In genomic region chr9:14962193-14962899, GRCh38 we compare ENCODE assay signal across 16 cellular contexts. TPM values are rescaled to one million over a fixed set of nuclear protein-coding genes. Genes with fewer than 3 reads are reported as not detected.
DNase-seq lines count a peak whose midpoint lies in the region; ATAC-seq, FAIRE-seq and TF ChIP-seq lines count a peak whose summit lies in the region.
"Had no signal": no experiment of that assay in that cellular context is flagged by ENCODE, and none has a peak within 500 bp of the region (broad histone marks: within the 10 kb centered on the region; RNA-seq: fewer than 3 reads in every experiment).

No MANE protein-coding gene starts in this region.

- H3K36me3 ChIP-seq in left ventricle myocardium inferior = no peaks in the 10 kb centered on the region
- H3K36me3 ChIP-seq in Peyer's patch = no peaks in the 10 kb centered on the region
- H3K36me3 ChIP-seq in small intestine (ENCODE audit: control insufficient read depth in 2 of 2, insufficient read depth in 2 of 2, low read length in 2 of 2) = no peaks in the 10 kb centered on the region

- WGBS in right cardiac atrium = 66% methylated on average over 4 of the region's 4 CpGs
- 82 to 87% (median 84%) methylated on average over 4 of the region's 4 CpGs for WGBS in small intestine, 3 donors

- no peak overlapping the region for H3K4me3 ChIP-seq in left ventricle myocardium inferior
- no peak overlapping the region for H3K4me3 ChIP-seq in right cardiac atrium (ENCODE audit: low read length)
- H3K4me3 ChIP-seq in Peyer's patch = peak overlapping the region in 2 of 4 donors; percentile 33 to 37
- no peak overlapping the region for H3K4me3 ChIP-seq in small intestine (ENCODE audit: low read depth in 1 of 2, low read length in 2 of 2)
- H3K4me3 ChIP-seq: smooth muscle cell, testis had no signal

- H3K9me3 ChIP-seq in left ventricle myocardium inferior (replicated peaks) = no peaks in the 10 kb centered on the region
- no peaks in the 10 kb centered on the region for H3K9me3 ChIP-seq in right cardiac atrium (ENCODE audit: control insufficient read depth, low read length)
- no peaks in the 10 kb centered on the region for H3K9me3 ChIP-seq in Peyer's patch
- no peaks in the 10 kb centered on the region for H3K9me3 ChIP-seq in small intestine (ENCODE audit: control insufficient read depth, low read depth)
- H3K9me3 ChIP-seq: SK-N-SH, testis had no signal

- TF ChIP-seq CTCF in left ventricle myocardium inferior (IDR thresholded peaks at IDR 0.05; ENCODE audit: borderline replicate concordance) (no peak), Peyer's patch (IDR thresholded peaks at IDR 0.05) (no peak)

- peak overlapping the region; percentile 30 for H3K27ac ChIP-seq in left ventricle myocardium inferior (replicated peaks)
- H3K27ac ChIP-seq in right cardiac atrium (ENCODE audit: low read length) = no peak overlapping the region
- peak overlapping the region in 3 of 4 donors; percentile 65 to 80 (median 75) for H3K27ac ChIP-seq in Peyer's patch
- peak overlapping the region; percentile 43 to 55 for H3K27ac ChIP-seq in small intestine (ENCODE audit: low read depth in 1 of 2, low read length in 1 of 2)
- H3K27ac ChIP-seq: testis had no signal

- ATAC-seq in right cardiac atrium (no peak), esophagus mucosa (peak; percentile 36), GM21526 (IDR thresholded peaks at IDR 0.05; ENCODE audit: low FRiP score, unreplicated experiment) (no peak)

- no peak for TF ChIP-seq POLR2A in Peyer's patch (IDR thresholded peaks at IDR 0.05)

- no peak for FAIRE-seq in small intestine (lab: Jason Lieb, UNC)
- FAIRE-seq: HTR-8/SVneo had no signal

- H3K27me3 ChIP-seq in left ventricle myocardium inferior (ENCODE audit: low read depth) (no peaks in the 10 kb centered on the region), right cardiac atrium (ENCODE audit: control insufficient read depth, insufficient read depth) (no peaks in the 10 kb centered on the region), Peyer's patch (no peaks in the 10 kb centered on the region), small intestine (ENCODE audit: control insufficient read depth in 2 of 2, insufficient read depth in 2 of 2, low read length in 2 of 2) (peaks cover 0 to 2% of the 10 kb centered on the region in 2 donors)
- H3K27me3 ChIP-seq: testis had no signal

- intact Hi-C loops in left ventricle myocardium inferior (cut with micrococcal nuclease) (no loop called here), right cardiac atrium (cut with DNase I) (no loop called here)

- peaks cover 14% of the 10 kb centered on the region for H3K4me1 ChIP-seq in left ventricle myocardium inferior
- no peaks in the 10 kb centered on the region for H3K4me1 ChIP-seq in right cardiac atrium (ENCODE audit: control insufficient read depth, insufficient read depth, low read length)
- peaks cover 0 to 5% (median 0%) of the 10 kb centered on the region in 4 donors for H3K4me1 ChIP-seq in Peyer's patch
- peaks cover 0 to 4% of the 10 kb centered on the region in 2 donors for H3K4me1 ChIP-seq in small intestine (ENCODE audit: control insufficient read depth in 2 of 2, insufficient read depth in 1 of 2, low read depth in 1 of 2, low read length in 1 of 2)
- H3K4me1 ChIP-seq: testis had no signal

- no peak for DNase-seq in left ventricle myocardium inferior
- DNase-seq in right cardiac atrium = no peak
- DNase-seq in Peyer's patch = no peak
- DNase-seq in small intestine = peak; percentile 16
- no peak for DNase-seq in NCI-H524 treated with DMSO at 0.1 percent for 48 hours (lab: John Stamatoyannopoulos, UW)
- DNase-seq in EL = no peak
- DNase-seq: activated CD4-positive, alpha-beta T cell treated with anti-CD3 and anti-CD28 coated beads for 48 hours; activated T-cell treated with anti-CD3 and anti-CD28 coated beads, Interleukin-2, amount 50 U/mL, for 1 hour; effector CD4-positive, alpha-beta T cell; NCI-H446; SK-N-SH; testis had no signal

RNA-seq across cellular contexts. Expression of gene FREM1, which starts 52.1 kb away (rescaled TPM):
- total RNA-seq in left ventricle myocardium inferior (3.0 TPM), right cardiac atrium (1 to 10 TPM; 3.9 to 8.7 (median 6.0) TPM), Peyer's patch (100 to 1,000 TPM in 1 of 4 donors, 10 to 100 TPM in 3; 31.4 to 108 (median 54.0) TPM), esophagus mucosa (0.20 TPM)
- polyA plus RNA-seq in right cardiac atrium (3.8 TPM), small intestine (10 to 100 TPM in 1 of 3 donors, 1 to 10 TPM in 2; 1.1 to 14.5 (median 4.0) TPM)
